8 cellular contexts compared by ENCODE assay signal in genomic region chr17:29592850-29593545, GRCh38. TPM values are rescaled to one million over a fixed set of nuclear protein-coding genes. Genes with fewer than 3 reads are reported as not detected.
DNase-seq lines count a peak whose midpoint lies in the region; ATAC-seq and TF ChIP-seq lines count a peak whose summit lies in the region.

Gene ANKRD13B, plus strand, starts transcription at chr17:29593132. Its CDS starts 490 bp downstream, at chr17:29593622.

- H3K4me3 Mint-ChIP-seq in activated T-helper 17 cell treated with anti-CD3 and anti-CD28 coated beads, Interleukin-2, amount 50 U/mL, for 72 hours: peak within 1 kb of the TSS; percentile 82

- H3K9me3 ChIP-seq in heart left ventricle: no peaks in the 10 kb centered on the region

- ATAC-seq in Right ventricle myocardium inferior (no peak), heart left ventricle (peak in 2 of 4 donors; percentile 0 to 4), GM18909 (IDR thresholded peaks at IDR 0.05; ENCODE audit: poor library complexity, unreplicated experiment) (no peak)
- peak; percentile 8 for ATAC-seq in activated T-helper 17 cell treated with anti-CD3 and anti-CD28 coated beads, Interleukin-2, amount 50 U/mL, for 72 hours (replicated peaks)

- no peak for TF ChIP-seq CTCF in heart left ventricle (IDR thresholded peaks at IDR 0.05)

- DNase-seq in Right ventricle myocardium inferior (ENCODE audit: missing footprints) (peak; percentile 82), cardiac septum (ENCODE audit: low spot score) (no peak), NCI-H446 (lab: John Stamatoyannopoulos, UW) (peak; percentile 58 to 79), heart left ventricle (peak in 4 of 5 donors; percentile 65 to 81 (median 69)), posterior cingulate gyrus (peak; percentile 66 to 96 (median 77)), HCEC 1CT (no peak)

- no peak within 1 kb of the TSS for H3K27ac Mint-ChIP-seq in activated T-helper 17 cell treated with anti-CD3 and anti-CD28 coated beads, Interleukin-2, amount 50 U/mL, for 72 hours

- peak within 1 kb of the TSS; percentile 38 to 95 (median 88) for H3K27ac ChIP-seq in heart left ventricle

- no peak for TF ChIP-seq POLR2A in heart left ventricle (IDR thresholded peaks at IDR 0.05)

- no peaks in the 10 kb centered on the region for H3K27me3 Mint-ChIP-seq in activated T-helper 17 cell treated with anti-CD3 and anti-CD28 coated beads, Interleukin-2, amount 50 U/mL, for 72 hours

- intact Hi-C loops in Right ventricle myocardium inferior (cut with DNase I): no loop called here
- intact Hi-C loops in cardiac septum (cut with DNase I): no loop called here
- intact Hi-C loops in heart left ventricle (cut with DNase I): loop anchor here in 1 of 10 donors (2.0 kb wide), 1 partner anchor 22 kb away; no protein-coding TSS in a partner anchor
- intact Hi-C loops in posterior cingulate gyrus (cut with DNase I): loop anchor here (1.0 kb wide), 1 partner anchor 20 kb away; no protein-coding TSS in a partner anchor

- 1 to 3% (median 1%) methylated on average over 13 to 94 of the region's 94 CpGs for WGBS in heart left ventricle, 4 donors

- peaks cover 3% of the 10 kb centered on the region for H3K4me1 Mint-ChIP-seq in activated T-helper 17 cell treated with anti-CD3 and anti-CD28 coated beads, Interleukin-2, amount 50 U/mL, for 72 hours

- peaks cover 5 to 88% (median 56%) of the 10 kb centered on the region in 12 donors for H3K4me1 ChIP-seq in heart left ventricle

- no peaks in the 10 kb centered on the region for H3K27me3 ChIP-seq in heart left ventricle

- H3K9me3 Mint-ChIP-seq in activated T-helper 17 cell treated with anti-CD3 and anti-CD28 coated beads, Interleukin-2, amount 50 U/mL, for 72 hours: no peaks in the 10 kb centered on the region

- peak within 1 kb of the TSS; percentile 59 to 88 (median 68) for H3K4me3 ChIP-seq in heart left ventricle

- peaks cover 5% of the 10 kb centered on the region for H3K36me3 Mint-ChIP-seq in activated T-helper 17 cell treated with anti-CD3 and anti-CD28 coated beads, Interleukin-2, amount 50 U/mL, for 72 hours (ENCODE audit: low read depth)

- no peaks in the 10 kb centered on the region for H3K36me3 ChIP-seq in heart left ventricle

RNA-seq across cellular contexts. Expression of gene ANKRD13B, which starts in this region (rescaled TPM):
- total RNA-seq in Right ventricle myocardium inferior (9.2 TPM), cardiac septum (8.1 TPM), heart left ventricle (1 to 10 TPM; 4.4 to 9.9 (median 6.1) TPM)
- 10 to 100 TPM; 10.4 to 27.7 TPM for total RNA-seq in activated T-helper 17 cell treated with anti-CD3 and anti-CD28 coated beads, Interleukin-2, amount 50 U/mL, for 72 hours
- polyA plus RNA-seq in heart left ventricle: 10 to 100 TPM in 1 of 2 donors, 1 to 10 TPM in 1; 4.1 to 12.7 TPM

Comparison
In these comparisons a context has a peak if more than half of its experiments do, and no peak if none do; other contexts are left out.
1. DNase-seq: peak in Right ventricle myocardium inferior (single experiment), NCI-H446 (2 of 2), heart left ventricle (4 of 5) and posterior cingulate gyrus (10 of 10); none in cardiac septum (single experiment) and HCEC 1CT (single experiment).